In the genomic region with DNA sequence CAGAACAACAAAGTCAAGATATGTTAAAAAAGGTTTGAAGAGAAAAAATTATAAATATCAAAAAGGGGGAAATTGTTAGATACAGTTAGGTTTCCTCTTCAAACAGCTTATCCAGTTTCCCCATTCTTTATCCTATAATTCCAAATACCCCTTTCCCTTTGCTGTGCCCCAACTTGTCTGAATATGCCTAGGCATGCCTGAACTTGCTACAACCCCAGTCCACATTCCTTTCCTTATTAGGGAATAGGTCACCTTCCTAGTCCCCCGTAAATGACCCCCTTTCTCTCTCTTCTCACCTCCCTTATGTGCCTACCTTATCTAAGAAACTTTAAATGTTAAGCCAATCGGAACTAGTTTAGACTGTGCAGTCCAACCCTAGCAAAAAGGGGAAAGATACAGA, we compare ENCODE assay signal across 3 cellular contexts.
TF ChIP-seq lines count a peak whose summit lies in the region.

No MANE protein-coding gene starts in this region.

TF ChIP-seq in SK-N-SH, 30 proteins besides CTCF, POLR2A, EP300 and RAD21:
- TF ChIP-seq, protein P1, sequence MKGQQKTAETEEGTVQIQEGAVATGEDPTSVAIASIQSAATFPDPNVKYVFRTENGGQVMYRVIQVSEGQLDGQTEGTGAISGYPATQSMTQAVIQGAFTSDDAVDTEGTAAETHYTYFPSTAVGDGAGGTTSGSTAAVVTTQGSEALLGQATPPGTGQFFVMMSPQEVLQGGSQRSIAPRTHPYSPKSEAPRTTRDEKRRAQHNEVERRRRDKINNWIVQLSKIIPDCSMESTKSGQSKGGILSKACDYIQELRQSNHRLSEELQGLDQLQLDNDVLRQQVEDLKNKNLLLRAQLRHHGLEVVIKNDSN (IDR thresholded peaks at IDR 0.05; ENCODE audit: borderline replicate concordance, low read depth) = no peak
- TF ChIP-seq SMC3 (IDR thresholded peaks at IDR 0.05; ENCODE audit: low read depth, low read length) = no peak
- TF ChIP-seq RFX5 (IDR thresholded peaks at IDR 0.05; ENCODE audit: low read length) = no peak
- no peak for TF ChIP-seq RCOR1 (IDR thresholded peaks at IDR 0.05; ENCODE audit: low read length)
- no peak for TF ChIP-seq FOXM1 (IDR thresholded peaks at IDR 0.05; ENCODE audit: low read depth)
- TF ChIP-seq MXI1 (IDR thresholded peaks at IDR 0.05; ENCODE audit: low read depth, low read length) = no peak
- TF ChIP-seq NRF1 (IDR thresholded peaks at IDR 0.05; ENCODE audit: low read depth, low read length) = no peak
- no peak for TF ChIP-seq EZH2phosphoT487 (IDR thresholded peaks at IDR 0.05; ENCODE audit: borderline replicate concordance, low read depth)
- no peak for TF ChIP-seq TCF12 (IDR thresholded peaks at IDR 0.05)

TF ChIP-seq in SK-N-SH treated with all-trans-retinoic acid at 6 μM for 48 hours, 23 proteins besides CTCF, POLR2A, EP300 and RAD21:
- TF ChIP-seq PPARA (CRISPR knock-in tag; IDR thresholded peaks at IDR 0.05; ENCODE audit: borderline replicate concordance) = no peak
- TF ChIP-seq ZC3H10 (CRISPR knock-in tag; IDR thresholded peaks at IDR 0.05) = no peak
- no peak for TF ChIP-seq ZFP3 (CRISPR knock-in tag; IDR thresholded peaks at IDR 0.05)

TF ChIP-seq in IMR-90, 13 proteins besides CTCF, POLR2A, EP300 and RAD21:
- TF ChIP-seq, protein P2, sequence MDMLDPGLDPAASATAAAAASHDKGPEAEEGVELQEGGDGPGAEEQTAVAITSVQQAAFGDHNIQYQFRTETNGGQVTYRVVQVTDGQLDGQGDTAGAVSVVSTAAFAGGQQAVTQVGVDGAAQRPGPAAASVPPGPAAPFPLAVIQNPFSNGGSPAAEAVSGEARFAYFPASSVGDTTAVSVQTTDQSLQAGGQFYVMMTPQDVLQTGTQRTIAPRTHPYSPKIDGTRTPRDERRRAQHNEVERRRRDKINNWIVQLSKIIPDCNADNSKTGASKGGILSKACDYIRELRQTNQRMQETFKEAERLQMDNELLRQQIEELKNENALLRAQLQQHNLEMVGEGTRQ (IDR thresholded peaks at IDR 0.05; ENCODE audit: low read depth, low read length) = no peak
- TF ChIP-seq SMC3 (IDR thresholded peaks at IDR 0.05; ENCODE audit: low read depth, low read length) (no peak), RCOR1 (IDR thresholded peaks at IDR 0.05; ENCODE audit: insufficient replicate concordance, low read length) (no peak), MAFK (IDR thresholded peaks at IDR 0.05; ENCODE audit: low read depth, low read length) (no peak), RFX5 (IDR thresholded peaks at IDR 0.05; ENCODE audit: low read depth, low read length) (no peak), BHLHE40 (IDR thresholded peaks at IDR 0.05; ENCODE audit: low read depth, low read length) (no peak), NFE2L2 (IDR thresholded peaks at IDR 0.05; ENCODE audit: low read depth, low read length) (no peak), CEBPB (IDR thresholded peaks at IDR 0.05; ENCODE audit: low read depth, low read length) (no peak), FOS (IDR thresholded peaks at IDR 0.05; ENCODE audit: low read depth, low read length) (no peak), MXI1 (IDR thresholded peaks at IDR 0.05; ENCODE audit: borderline replicate concordance, low read depth, low read length) (no peak), MAZ (IDR thresholded peaks at IDR 0.05; ENCODE audit: borderline replicate concordance, low read depth, low read length) (no peak), CHD1 (IDR thresholded peaks at IDR 0.05; ENCODE audit: low read depth, low read length) (no peak)
- TF ChIP-seq, protein P3, sequence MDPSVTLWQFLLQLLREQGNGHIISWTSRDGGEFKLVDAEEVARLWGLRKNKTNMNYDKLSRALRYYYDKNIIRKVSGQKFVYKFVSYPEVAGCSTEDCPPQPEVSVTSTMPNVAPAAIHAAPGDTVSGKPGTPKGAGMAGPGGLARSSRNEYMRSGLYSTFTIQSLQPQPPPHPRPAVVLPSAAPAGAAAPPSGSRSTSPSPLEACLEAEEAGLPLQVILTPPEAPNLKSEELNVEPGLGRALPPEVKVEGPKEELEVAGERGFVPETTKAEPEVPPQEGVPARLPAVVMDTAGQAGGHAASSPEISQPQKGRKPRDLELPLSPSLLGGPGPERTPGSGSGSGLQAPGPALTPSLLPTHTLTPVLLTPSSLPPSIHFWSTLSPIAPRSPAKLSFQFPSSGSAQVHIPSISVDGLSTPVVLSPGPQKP (IDR thresholded peaks at IDR 0.05; ENCODE audit: borderline replicate concordance, low read depth, low read length) = no peak
